ENCODE assay signal across 32 cellular contexts in the genomic region with DNA sequence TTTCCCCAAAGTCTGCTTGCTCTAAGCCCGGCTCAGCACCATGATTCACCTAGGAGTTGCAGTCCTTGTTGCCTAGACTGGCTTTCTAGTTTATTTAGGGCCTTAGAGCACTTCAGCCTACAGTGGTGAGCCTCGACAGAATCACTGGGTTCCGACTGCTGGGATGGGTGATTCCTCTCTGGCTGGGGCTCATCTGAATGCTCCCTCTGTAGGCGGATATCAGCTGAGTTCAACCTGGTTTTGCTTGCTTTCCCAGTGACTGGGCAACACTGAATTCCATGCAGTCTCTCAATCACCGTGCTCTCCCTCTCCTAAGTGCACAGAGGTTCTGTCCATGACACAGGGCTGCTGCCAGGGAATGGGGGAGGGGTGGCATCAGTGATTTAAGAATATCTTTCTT. TPM values are rescaled to one million over a fixed set of nuclear protein-coding genes. Genes with fewer than 3 reads are reported as not detected.
"Had no signal": no experiment of that assay in that cellular context is flagged by ENCODE, and none has a peak within 500 bp of the region (broad histone marks: within the 10 kb centered on the region; RNA-seq: fewer than 3 reads in every experiment).

No MANE protein-coding gene starts in this region.

- H3K27me3 ChIP-seq: brain microvascular endothelial cell, MG63, SJCRH30 had no signal

- DNase-seq: activated CD4-positive, alpha-beta T cell treated with anti-CD3 and anti-CD28 coated beads, Interleukin-2, amount 50 U/mL, for 4 hours; activated CD8-positive, alpha-beta T cell treated with anti-CD3 and anti-CD28 coated beads for 36 hours; activated effector memory CD4-positive, alpha-beta T cell treated with anti-CD3 and anti-CD28 coated beads, Interleukin-2, amount 50 U/mL, for 16 hours; activated naive CD4-positive, alpha-beta T cell; activated naive CD4-positive, alpha-beta T cell treated with anti-CD3 and anti-CD28 coated beads, Interleukin-2, amount 50 U/mL, for 16 hours; activated naive CD8-positive, alpha-beta T cell treated with anti-CD3 and anti-CD28 coated beads for 36 hours; activated T-cell treated with anti-CD3 and anti-CD28 coated beads, Interleukin-2, amount 50 U/mL, for 1 hour; activated T-cell treated with anti-CD3 and anti-CD28 coated beads, Interleukin-2, amount 50 U/mL, for 72 hours; amniotic stem cell; aorta; brain microvascular endothelial cell; central memory CD4-positive, alpha-beta T cell; Karpas-422; MG63; NCI-H1048; NCI-H1105 treated with DMSO at 0.1 percent for 48 hours; NCI-H1436; NCI-H1694; NCI-H1930; NCI-H2081 treated with DMSO at 0.1 percent for 48 hours; NCI-H345; NCI-H524 treated with DMSO at 0.1 percent for 48 hours; NK-92 treated with Interleukin-12 subunit alpha and Interleukin-12 subunit beta, amount 100 ng/mL, for 24 hours; SHP77; SJCRH30; T1000; WERI-Rb-1 had no signal

- H3K9me3 ChIP-seq: MG63, SJCRH30 had no signal

- H3K4me1 ChIP-seq: SJCRH30 had no signal

- H3K36me3 Mint-ChIP-seq: activated naive CD8-positive, alpha-beta T cell treated with anti-CD3 and anti-CD28 coated beads for 36 hours had no signal

- H3K4me1 Mint-ChIP-seq: activated CD4-positive, alpha-beta T cell treated with anti-CD3 and anti-CD28 coated beads, Interleukin-2, amount 10 ng/mL, durations not matched to agents 24 days and 14 days; activated naive CD8-positive, alpha-beta T cell treated with anti-CD3 and anti-CD28 coated beads for 36 hours; activated T-helper 17 cell treated with anti-CD3 and anti-CD28 coated beads, Interleukin-2, amount 50 U/mL, for 72 hours had no signal

- H3K36me3 ChIP-seq: SJCRH30, WERI-Rb-1 had no signal

- H3K4me3 ChIP-seq: MG63, SJCRH30, SK-N-MC had no signal

- H3K27ac ChIP-seq: brain microvascular endothelial cell, SJCRH30, SK-N-MC, WERI-Rb-1 had no signal

- H3K27ac Mint-ChIP-seq: activated CD4-positive, alpha-beta T cell treated with anti-CD3 and anti-CD28 coated beads, Interleukin-2, amount 10 ng/mL, durations not matched to agents 24 days and 14 days; activated CD8-positive, alpha-beta T cell treated with anti-CD3 and anti-CD28 coated beads for 36 hours; activated naive CD8-positive, alpha-beta T cell treated with anti-CD3 and anti-CD28 coated beads for 36 hours; activated T-cell treated with anti-CD3 and anti-CD28 coated beads, Interleukin-2, amount 50 U/mL, for 72 hours; activated T-helper 17 cell treated with anti-CD3 and anti-CD28 coated beads, Interleukin-2, amount 50 U/mL, for 72 hours had no signal

- H3K4me3 Mint-ChIP-seq: activated CD4-positive, alpha-beta T cell treated with anti-CD3 and anti-CD28 coated beads, Interleukin-2, amount 10 ng/mL, durations not matched to agents 24 days and 14 days; activated CD8-positive, alpha-beta T cell treated with anti-CD3 and anti-CD28 coated beads for 36 hours; activated naive CD8-positive, alpha-beta T cell treated with anti-CD3 and anti-CD28 coated beads for 36 hours; activated T-cell treated with anti-CD3 and anti-CD28 coated beads, Interleukin-2, amount 50 U/mL, for 72 hours; activated T-helper 17 cell treated with anti-CD3 and anti-CD28 coated beads, Interleukin-2, amount 50 U/mL, for 72 hours had no signal

RNA-seq across cellular contexts. Expression of gene OSMR, which starts 54.1 kb away (rescaled TPM):
- total RNA-seq: activated CD4-positive, alpha-beta T cell treated with anti-CD3 and anti-CD28 coated beads, Interleukin-2, amount 10 ng/mL, durations not matched to agents 24 days and 14 days; activated CD8-positive, alpha-beta memory T cell treated with anti-CD3 and anti-CD28 coated beads for 36 hours; activated CD8-positive, alpha-beta T cell treated with anti-CD3 and anti-CD28 coated beads for 36 hours; activated naive CD8-positive, alpha-beta T cell treated with anti-CD3 and anti-CD28 coated beads for 36 hours; T-helper 2 cell treated with Interferon-gamma antibody and Interleukin-4, amounts not matched to agents 100 ng/mL and 5 ng/mL, for 36 hours had no signal
